24 cellular contexts compared by ENCODE assay signal in genomic region chr5:88288798-88289197, GRCh38. TPM values are rescaled to one million over a fixed set of nuclear protein-coding genes. Genes with fewer than 3 reads are reported as not detected.
DNase-seq lines count a peak whose midpoint lies in the region; ATAC-seq, FAIRE-seq and TF ChIP-seq lines count a peak whose summit lies in the region.
"Had no signal": no experiment of that assay in that cellular context is flagged by ENCODE, and none has a peak within 500 bp of the region (broad histone marks: within the 10 kb centered on the region; RNA-seq: fewer than 3 reads in every experiment).

No MANE protein-coding gene starts in this region.

- POLR2A ChIA-PET in HepG2 (lab: Yijun Ruan, JAX) = no interaction called here

- H3K27me3 ChIP-seq in liver (ENCODE audit: control insufficient read depth in 4 of 4, insufficient read depth in 4 of 4, low read length in 3 of 4) (no peaks in the 10 kb centered on the region), HepG2 (ENCODE audit: control insufficient read depth in 1 of 2, insufficient read depth in 2 of 2, low read length in 2 of 2) (no peaks in the 10 kb centered on the region), right lobe of liver (no peaks in the 10 kb centered on the region), osteoblast (ENCODE audit: insufficient read depth, low read length) (no peaks in the 10 kb centered on the region)
- H3K27me3 ChIP-seq: BLaER1 had no signal

- TF ChIP-seq EP300 in HepG2 (IDR thresholded peaks at IDR 0.05; ENCODE audit: low read depth in 2 of 2, low read length in 2 of 2) = no peak
- TF ChIP-seq EP300 in HepG2 (CRISPR knock-in tag; IDR thresholded peaks at IDR 0.05; ENCODE audit: borderline replicate concordance) = no peak

- in situ Hi-C loops in HepG2 (cut with HindIII; ENCODE audit: extremely low pct_ligation_motif_present, low pct_unique_long_range_greater_than_20kb) = no loop called here

- WGBS in liver = 55% methylated on average over 4 of the region's 4 CpGs
- 81% methylated on average over 4 of the region's 4 CpGs for WGBS in HepG2 (ENCODE audit: low lambda C conversion rate)
- 69% methylated on average over 2 of the region's 4 CpGs for WGBS in right lobe of liver (ENCODE audit: insufficient coverage, low coverage, low lambda C conversion rate, missing lambda C conversion rate)

- no peak for TF ChIP-seq CTCF in liver (IDR thresholded peaks at IDR 0.05; ENCODE audit: low read depth, low read length, missing input control)
- no peak for TF ChIP-seq CTCF in HepG2 (CRISPR knock-in tag; IDR thresholded peaks at IDR 0.05)
- TF ChIP-seq CTCF in brain (conservative IDR thresholded peaks at IDR 0.05) = no peak
- TF ChIP-seq CTCF in right lobe of liver (IDR thresholded peaks at IDR 0.05) = no peak
- no peak for TF ChIP-seq CTCF in osteoblast (IDR thresholded peaks at IDR 0.05; ENCODE audit: extremely low read depth, low read depth, low read length)

- no peak for TF ChIP-seq RAD21 in liver (IDR thresholded peaks at IDR 0.05)
- no peak for TF ChIP-seq RAD21 in HepG2 (CRISPR knock-in tag; IDR thresholded peaks at IDR 0.05)

- no peaks in the 10 kb centered on the region for H4K20me1 ChIP-seq in HepG2 (ENCODE audit: insufficient read depth, low read length)
- H4K20me1 ChIP-seq in osteoblast (ENCODE audit: insufficient read depth, low read length) = no peaks in the 10 kb centered on the region
- H4K20me1 ChIP-seq: BLaER1 had no signal

- FAIRE-seq in HepG2 (lab: Jason Lieb, UNC) = no peak
- FAIRE-seq in H54 (lab: Jason Lieb, UNC) = no peak
- FAIRE-seq: A204.1, G401.6, GM12892, GM19239 had no signal

- H3K36me3 ChIP-seq in liver (ENCODE audit: control insufficient read depth in 4 of 4, insufficient read depth in 3 of 4, low read depth in 1 of 4, low read length in 3 of 4) = no peaks in the 10 kb centered on the region
- H3K36me3 ChIP-seq in HepG2 (replicated peaks in 1 of 2; ENCODE audit: control insufficient read depth in 1 of 2, insufficient read depth in 2 of 2, low read length in 2 of 2) = no peaks in the 10 kb centered on the region
- no peaks in the 10 kb centered on the region for H3K36me3 ChIP-seq in right lobe of liver
- peaks cover 7% of the 10 kb centered on the region for H3K36me3 ChIP-seq in osteoblast (ENCODE audit: insufficient read depth, low read length)

- H3K36me3 Mint-ChIP-seq in brain = peaks cover 61% of the 10 kb centered on the region

- H3K27ac Mint-ChIP-seq in brain = peak overlapping the region in 3 of 5 experiments; percentile 34 to 84 (median 54)
- H3K27ac Mint-ChIP-seq: B cell; CD4-positive, CD25-positive, alpha-beta regulatory T cell; CD8-positive, alpha-beta T cell had no signal

- DNase-seq in HepG2 (ENCODE audit: low spot score) = no peak
- no peak for DNase-seq in right lobe of liver
- peak; percentile 56 for DNase-seq in osteoblast (ENCODE audit: insufficient read length, low spot score, missing footprints)
- no peak for DNase-seq in effector CD4-positive, alpha-beta T cell
- no peak for DNase-seq in NCI-H2081 (lab: John Stamatoyannopoulos, UW)
- DNase-seq in H54 (ENCODE audit: insufficient read length, low spot score) = no peak
- DNase-seq: Caco-2; CD4-positive, CD25-positive, alpha-beta regulatory T cell; CD8-positive, alpha-beta T cell; DMS153; DND-41; GOT3; H7 had no signal

- H3K27me3 Mint-ChIP-seq in brain = no peaks in the 10 kb centered on the region
- H3K27me3 Mint-ChIP-seq: B cell; CD4-positive, CD25-positive, alpha-beta regulatory T cell had no signal

- H3K27ac ChIP-seq in liver (ENCODE audit: low read depth in 1 of 2, low read length in 2 of 2) (no peak overlapping the region), HepG2 (ENCODE audit: extremely low read length, insufficient read depth, low read length) (no peak overlapping the region), right lobe of liver (no peak overlapping the region), osteoblast (ENCODE audit: low read depth, low read length) (no peak overlapping the region)
- H3K27ac ChIP-seq: 22Rv1, BLaER1, C4-2B had no signal

- no TSS peak for BruUV-seq in HepG2 (replicated peaks; lab: Mats Ljungman, UMichigan)

- H3K4me1 Mint-ChIP-seq in brain = peaks cover 10% of the 10 kb centered on the region

- no peak overlapping the region for H2AFZ ChIP-seq in HepG2 (ENCODE audit: low read length)
- H2AFZ ChIP-seq in osteoblast (ENCODE audit: low read length) = no peak overlapping the region

- H3K4me3 ChIP-seq in liver (ENCODE audit: low read depth in 1 of 3, low read length in 3 of 3) (no peak overlapping the region), HepG2 (replicated peaks in 1 of 3; ENCODE audit: insufficient read depth in 1 of 3, low read depth in 2 of 3, low read length in 3 of 3) (no peak overlapping the region), right lobe of liver (no peak overlapping the region), osteoblast (ENCODE audit: insufficient read depth, low read length) (no peak overlapping the region)
- H3K4me3 ChIP-seq: BLaER1 had no signal

- intact Hi-C loops in HepG2 (cut with micrococcal nuclease; ENCODE audit: unreplicated experiment) (no loop called here), right lobe of liver (cut with DNase I) (no loop called here)

- CTCF ChIA-PET in HepG2 (lab: Yijun Ruan, JAX; ENCODE audit: low intra/inter-chr PET ratio, low total read pairs) = no interaction called here

- no peak overlapping the region for H3K4me3 Mint-ChIP-seq in brain
- H3K4me3 Mint-ChIP-seq: B cell; CD4-positive, CD25-positive, alpha-beta regulatory T cell; CD8-positive, alpha-beta T cell had no signal

- ATAC-seq in HepG2 (no peak), right lobe of liver (peak; percentile 80 to 90 (median 84))
- ATAC-seq: CD8-positive, alpha-beta T cell; HCT116 had no signal

- no peaks in the 10 kb centered on the region for H3K79me2 ChIP-seq in HepG2 (ENCODE audit: insufficient read depth, low read length)
- H3K79me2 ChIP-seq in osteoblast (ENCODE audit: insufficient read depth, low read length) = no peaks in the 10 kb centered on the region

- no peaks in the 10 kb centered on the region for H3K9me3 Mint-ChIP-seq in brain
- H3K9me3 Mint-ChIP-seq: CD8-positive, alpha-beta T cell had no signal

- no peak overlapping the region for H3K9ac ChIP-seq in liver (ENCODE audit: low read depth in 1 of 2, low read length in 2 of 2)
- no peak overlapping the region for H3K9ac ChIP-seq in HepG2 (ENCODE audit: insufficient read depth, low read depth, low read length)
- H3K9ac ChIP-seq: BLaER1 had no signal

- H3K9me3 ChIP-seq in liver (ENCODE audit: control insufficient read depth in 4 of 4, low read length in 3 of 4) (no peaks in the 10 kb centered on the region), HepG2 (ENCODE audit: low read length) (no peaks in the 10 kb centered on the region), right lobe of liver (no peaks in the 10 kb centered on the region), osteoblast (ENCODE audit: low read depth, low read length) (no peaks in the 10 kb centered on the region)
- H3K9me3 ChIP-seq: BLaER1, Caco-2 had no signal

- TF ChIP-seq POLR2A in HepG2 (IDR thresholded peaks at IDR 0.05; ENCODE audit: insufficient read depth in 1 of 2, low read depth in 2 of 2, low read length in 2 of 2) (no peak), right lobe of liver (IDR thresholded peaks at IDR 0.05) (no peak), H54 (IDR thresholded peaks at IDR 0.05; ENCODE audit: low read depth, low read length) (no peak)

- H3K4me1 ChIP-seq in liver (ENCODE audit: control insufficient read depth in 4 of 4, insufficient read depth in 4 of 4, low read length in 3 of 4) (peaks cover 0 to 8% (median 3%) of the 10 kb centered on the region in 4 donors), HepG2 (ENCODE audit: insufficient read depth, low read length) (no peaks in the 10 kb centered on the region), right lobe of liver (peaks cover 0 to 15% (median 4%) of the 10 kb centered on the region in 4 donors), osteoblast (ENCODE audit: insufficient read depth, low read length) (no peaks in the 10 kb centered on the region)
- H3K4me1 ChIP-seq: BLaER1, Caco-2 had no signal

- H3K4me2 ChIP-seq in HepG2 (ENCODE audit: low read depth, low read length) (no peak overlapping the region), osteoblast (ENCODE audit: insufficient read depth, low read length) (no peak overlapping the region)
- H3K4me2 ChIP-seq: BLaER1 had no signal

TF ChIP-seq in liver, 16 proteins besides CTCF, POLR2A, EP300 and RAD21 (continues in another document):
- TF ChIP-seq FOXA2 (IDR thresholded peaks at IDR 0.05) (no peak), RXRA (IDR thresholded peaks at IDR 0.05) (peak; percentile 52)

TF ChIP-seq in HepG2, 621 proteins besides CTCF, POLR2A, EP300 and RAD21 (continues in another document):
- TF ChIP-seq ZNF383 (CRISPR knock-in tag; IDR thresholded peaks at IDR 0.05; ENCODE audit: borderline replicate concordance) (no peak), HCFC1 (IDR thresholded peaks at IDR 0.05; ENCODE audit: low read depth, low read length) (no peak)

RNA-seq across cellular contexts. Expression of gene TMEM161B, which starts 20.2 kb away (rescaled TPM):
- total RNA-seq in liver = 10 to 100 TPM; 11.0 to 14.2 TPM
- 1 to 10 TPM; 3.9 to 6.2 TPM for polyA plus RNA-seq in liver
- 8.0 and 15.0 TPM in 2 replicates for total RNA-seq in HepG2 (2016; rRNA removed; fragmentation: Illumina TruSeq; extraction: Trizol)
- total RNA-seq in HepG2 (2016; cell fraction: cytosol; rRNA removed; fragmentation: Illumina TruSeq; extraction: Trizol; ENCODE audit: low read depth) = 9.7 and 9.9 TPM in 2 replicates
- 8.7 and 15.8 TPM in 2 replicates for total RNA-seq in HepG2 (2016; cell fraction: insoluble cytoplasmic fraction; rRNA removed; fragmentation: Illumina TruSeq; extraction: Trizol)
- total RNA-seq in HepG2 (2016; cell fraction: membrane; rRNA removed; fragmentation: Illumina TruSeq; extraction: Trizol) = 6.7 and 8.5 TPM in 2 replicates
- 49.2 and 49.6 TPM in 2 replicates for total RNA-seq in HepG2 (2016; cell fraction: nucleus; rRNA removed; fragmentation: Illumina TruSeq; extraction: Trizol)
- 17.7 and 22.1 TPM in 2 replicates for polyA plus RNA-seq in HepG2 (2011; rRNA removed)
- polyA plus RNA-seq in HepG2 (2011; cell fraction: cytosol; rRNA removed) = 5.8 and 9.4 TPM in 2 replicates
- 19.8 and 25.6 TPM in 2 replicates for polyA plus RNA-seq in HepG2 (2011; cell fraction: nucleus; rRNA removed)
- 13.4 and 14.6 TPM in 2 replicates for polyA plus RNA-seq in HepG2 (2012)
- 1.2 and 1.4 TPM in 2 replicates for polyA plus RNA-seq in HepG2 (2016; cell fraction: cytosol; fragmentation: Illumina TruSeq; extraction: Trizol; ENCODE audit: low read depth)
- polyA plus RNA-seq in HepG2 (2016; cell fraction: insoluble cytoplasmic fraction; fragmentation: Illumina TruSeq; extraction: Trizol; ENCODE audit: low read depth) = 6.3 and 6.6 TPM in 2 replicates
- 2.5 and 3.1 TPM in 2 replicates for polyA plus RNA-seq in HepG2 (2016; cell fraction: membrane; fragmentation: Illumina TruSeq; extraction: Trizol; ENCODE audit: low read depth)
- 38.8 and 40.8 TPM in 2 replicates for polyA plus RNA-seq in HepG2 (2016; cell fraction: nucleus; fragmentation: Illumina TruSeq; extraction: Trizol; ENCODE audit: insufficient read depth, low read depth)
- 26.3 and 35.5 TPM in 2 replicates for polyA minus RNA-seq in HepG2 (2011; rRNA and poly(A)+ RNA removed; ENCODE audit: low replicate concordance)
- 10.4 and 10.7 TPM in 2 replicates for polyA minus RNA-seq in HepG2 (2011; cell fraction: cytosol; rRNA and poly(A)+ RNA removed)
- 140 and 151 TPM in 2 replicates for polyA minus RNA-seq in HepG2 (2011; cell fraction: nucleus; rRNA and poly(A)+ RNA removed)
- polyA plus RNA-seq in brain (ENCODE audit: insufficient read depth, low read depth, low replicate concordance) = 2.8 TPM
- 1 to 10 TPM; 7.2 to 9.9 (median 8.2) TPM for total RNA-seq in right lobe of liver
- total RNA-seq in osteoblast = 17.4 and 19.2 TPM in 2 replicates
